ENCODE assay signal across 9 cellular contexts in the genomic region with DNA sequence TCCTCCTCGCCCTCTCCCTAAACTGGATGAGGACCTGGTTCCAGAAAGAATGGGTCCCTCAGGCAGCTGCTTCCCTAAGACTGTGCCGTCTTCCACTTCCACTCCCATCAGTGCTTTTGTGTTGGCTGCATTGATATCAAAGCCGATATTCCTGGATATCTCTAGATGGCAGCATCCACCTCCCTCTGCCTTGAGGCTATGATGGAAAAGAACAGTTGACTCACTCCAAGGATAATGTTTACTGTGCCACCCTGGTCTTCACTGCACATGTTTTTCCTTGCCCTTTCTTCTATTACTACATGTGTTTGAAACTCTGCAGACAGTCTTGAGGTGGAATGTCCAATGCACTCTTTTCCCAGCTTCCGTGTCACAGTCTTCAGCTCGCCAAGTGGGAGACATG.
DNase-seq lines count a peak whose midpoint lies in the region; ATAC-seq, FAIRE-seq and TF ChIP-seq lines count a peak whose summit lies in the region.
"Had no signal": no experiment of that assay in that cellular context is flagged by ENCODE, and none has a peak within 500 bp of the region (broad histone marks: within the 10 kb centered on the region; RNA-seq: fewer than 3 reads in every experiment).

No MANE protein-coding gene starts in this region.

- ATAC-seq in GM18517 (IDR thresholded peaks at IDR 0.05; ENCODE audit: unreplicated experiment) (no peak), GM19035 (IDR thresholded peaks at IDR 0.05; ENCODE audit: unreplicated experiment) (no peak)

- H3K4me1 ChIP-seq in astrocyte (ENCODE audit: insufficient read depth, low read length) (no peaks in the 10 kb centered on the region), kidney (ENCODE audit: control insufficient read depth in 1 of 2, insufficient read depth in 1 of 2, low read depth in 1 of 2, low read length in 2 of 2) (no peaks in the 10 kb centered on the region)

- DNase-seq in HS-5 (ENCODE audit: low read depth) (peak; percentile 18), astrocyte (ENCODE audit: low read depth) (peak; percentile 38), kidney (no peak)
- DNase-seq in activated CD8-positive, alpha-beta memory T cell treated with anti-CD3 and anti-CD28 coated beads, Interleukin-2, amount 50 U/mL, for 4 hours: no peak
- DNase-seq in activated CD4-positive, alpha-beta T cell treated with anti-CD3 and anti-CD28 coated beads for 4 hours: no peak

- H3K36me3 ChIP-seq in astrocyte (ENCODE audit: insufficient read depth, low read length): no peaks in the 10 kb centered on the region
- H3K36me3 ChIP-seq in kidney (ENCODE audit: control insufficient read depth in 1 of 2, insufficient read depth in 2 of 2, low read length in 2 of 2): peaks cover 4 to 8% of the 10 kb centered on the region in 2 donors

- no peak overlapping the region for H3K4me3 Mint-ChIP-seq in astrocyte (ENCODE audit: unreplicated experiment)

- intact Hi-C loops in kidney (cut with DNase I): no loop called here

- no peaks in the 10 kb centered on the region for H3K36me3 Mint-ChIP-seq in astrocyte (ENCODE audit: low read depth, unreplicated experiment)

- FAIRE-seq in astrocyte (lab: Jason Lieb, UNC) (no peak), kidney (lab: Jason Lieb, UNC) (no peak)
- FAIRE-seq: G401.6 had no signal

- H4K20me1 ChIP-seq in astrocyte (ENCODE audit: insufficient read depth, low read length): no peaks in the 10 kb centered on the region

- H3K27ac ChIP-seq in 22Rv1: no peak overlapping the region
- H3K27ac ChIP-seq in astrocyte (ENCODE audit: low read depth, low read length): no peak overlapping the region
- no peak overlapping the region for H3K27ac ChIP-seq in kidney (ENCODE audit: low read depth in 2 of 2, low read length in 2 of 2)

- no peaks in the 10 kb centered on the region for H3K9me3 ChIP-seq in astrocyte (ENCODE audit: insufficient read depth, low read depth, low read length)
- H3K9me3 ChIP-seq in kidney (ENCODE audit: control insufficient read depth in 1 of 2, low read length in 2 of 2): no peaks in the 10 kb centered on the region

- peaks cover 4% of the 10 kb centered on the region for H3K27me3 Mint-ChIP-seq in astrocyte (ENCODE audit: low read depth, unreplicated experiment)

- no peak overlapping the region for H2AFZ ChIP-seq in astrocyte (ENCODE audit: low read depth, low read length)

- no peaks in the 10 kb centered on the region for H3K27me3 ChIP-seq in astrocyte (ENCODE audit: insufficient read depth, low read length)

- TF ChIP-seq CTCF in 22Rv1 (IDR thresholded peaks at IDR 0.05): peak; percentile 71
- peak; percentile 53 for TF ChIP-seq CTCF in astrocyte (IDR thresholded peaks at IDR 0.05; ENCODE audit: insufficient read depth, low read depth, low read length)
- peak; percentile 27 for TF ChIP-seq CTCF in kidney (IDR thresholded peaks at IDR 0.05; ENCODE audit: borderline replicate concordance, extremely low read depth, insufficient read depth)

- no peaks in the 10 kb centered on the region for H3K9me3 Mint-ChIP-seq in astrocyte (ENCODE audit: unreplicated experiment)

- H3K9ac ChIP-seq in astrocyte (ENCODE audit: low read length): no peak overlapping the region
- H3K9ac ChIP-seq in kidney (ENCODE audit: low read length in 2 of 2): no peak overlapping the region

- H3K4me2 ChIP-seq in astrocyte (ENCODE audit: low read length): no peak overlapping the region

- H3K79me2 ChIP-seq in astrocyte (ENCODE audit: insufficient read depth, low read length): no peaks in the 10 kb centered on the region

- no peak overlapping the region for H3K27ac Mint-ChIP-seq in astrocyte (ENCODE audit: unreplicated experiment)

- no peaks in the 10 kb centered on the region for H3K4me1 Mint-ChIP-seq in astrocyte (ENCODE audit: low read depth, unreplicated experiment)

- H3K4me3 ChIP-seq in astrocyte (ENCODE audit: insufficient read depth, low read depth, low read length): no peak overlapping the region
- H3K4me3 ChIP-seq in kidney (ENCODE audit: low read length in 2 of 2): no peak overlapping the region

Comparison
In these comparisons a context has a peak if more than half of its experiments do, and no peak if none do; other contexts are left out.
1. DNase-seq: peak in HS-5 (single experiment) and astrocyte (single experiment); none in kidney (single experiment), activated CD8-positive, alpha-beta memory T cell treated with anti-CD3 and anti-CD28 coated beads, Interleukin-2, amount 50 U/mL, for 4 hours (single experiment) and activated CD4-positive, alpha-beta T cell treated with anti-CD3 and anti-CD28 coated beads for 4 hours (0 of 2).
2. Peak in every context shown above with its lines, with median percentiles within 50 percentile points of each other: CTCF ChIP-seq.